ENCODE assay signal across 8 cellular contexts in genomic region chr12:4579305-4580097, GRCh38. TPM values are rescaled to one million over a fixed set of nuclear protein-coding genes. Genes with fewer than 3 reads are reported as not detected.
DNase-seq lines count a peak whose midpoint lies in the region; ATAC-seq, FAIRE-seq and TF ChIP-seq lines count a peak whose summit lies in the region.

No MANE protein-coding gene starts in this region.

- H3K4me3 ChIP-seq in A673 (ENCODE audit: low read depth, low read length, poor library complexity, severe bottlenecking) = no peak overlapping the region

- TF ChIP-seq CTCF in A673 (conservative IDR thresholded peaks at IDR 0.05; ENCODE audit: low read depth, low read length) = 0 out of 2 replicates have a peak, but pooled peaks have one; percentile 17

- no peaks in the 10 kb centered on the region for H3K9me3 ChIP-seq in A673 (ENCODE audit: low read depth, low read length, poor library complexity, severe bottlenecking)

- no peaks in the 10 kb centered on the region for H3K9me3 Mint-ChIP-seq in effector memory CD8-positive, alpha-beta T cell

- POLR2A ChIA-PET in A673 (lab: Charles Lee; ENCODE audit: low non-redundant PET) = no interaction called here

- H3K4me1 Mint-ChIP-seq in effector memory CD8-positive, alpha-beta T cell (ENCODE audit: low read depth in 2 of 2) = no peaks in the 10 kb centered on the region

- no peak for TF ChIP-seq POLR2A in GM12891 (IDR thresholded peaks at IDR 0.05; ENCODE audit: low read depth, low read length)

- H3K27ac Mint-ChIP-seq in effector memory CD8-positive, alpha-beta T cell = no peak overlapping the region

- DNase-seq in A673 (ENCODE audit: low spot score) (peak; percentile 46), GM12891 (ENCODE audit: insufficient read length, low spot score) (no peak), OCI-M1 (lab: John Stamatoyannopoulos, UW) (peak; percentile 72), fibroblast of peridontal ligament (ENCODE audit: extremely low read depth) (peak; percentile 30), activated gamma-delta T cell treated with Interleukin-2 at 50 U/mL for 16 hours (no peak)
- DNase-seq in effector memory CD8-positive, alpha-beta T cell = no peak
- no peak for DNase-seq in activated T-cell treated with anti-CD3 and anti-CD28 coated beads, Interleukin-2, amount 50 U/mL, for 48 hours

- no TSS peak for BruUV-seq in A673 (replicated peaks; lab: Mats Ljungman, UMichigan)

- intact Hi-C loops in A673 (cut with micrococcal nuclease; ENCODE audit: unreplicated experiment) = loop anchor here (10.0 kb wide), 1 partner anchor 175 kb away; no protein-coding TSS in a partner anchor

- H3K36me3 ChIP-seq in A673 (ENCODE audit: insufficient read depth, low read length, poor library complexity, severe bottlenecking) = no peaks in the 10 kb centered on the region

- peaks cover 19% of the 10 kb centered on the region for H3K27me3 ChIP-seq in A673 (replicated peaks; ENCODE audit: insufficient read depth, low read depth, low read length, poor library complexity)

- H3K27me3 Mint-ChIP-seq in effector memory CD8-positive, alpha-beta T cell = peaks cover 15 to 45% of the 10 kb centered on the region in 2 donors

- CTCF ChIA-PET in A673 (lab: Charles Lee) = no interaction called here

- no peaks in the 10 kb centered on the region for H3K36me3 Mint-ChIP-seq in effector memory CD8-positive, alpha-beta T cell (ENCODE audit: insufficient read depth)

- H3K4me3 Mint-ChIP-seq in effector memory CD8-positive, alpha-beta T cell = no peak overlapping the region

- ATAC-seq in effector memory CD8-positive, alpha-beta T cell (replicated peaks) = no peak
- no peak for ATAC-seq in GM19397 (IDR thresholded peaks at IDR 0.05; ENCODE audit: unreplicated experiment)

- H3K4me1 ChIP-seq in A673 (ENCODE audit: insufficient read depth, low read length, poor library complexity, severe bottlenecking) = no peaks in the 10 kb centered on the region

- peak; percentile 83 for FAIRE-seq in GM12891 (lab: Jason Lieb, UNC)

- no peak overlapping the region for H3K27ac ChIP-seq in A673 (ENCODE audit: low read depth, low read length, poor library complexity, severe bottlenecking)

TF ChIP-seq in GM12891, 5 proteins besides CTCF, POLR2A, EP300 and RAD21:
- TF ChIP-seq PAX5 (IDR thresholded peaks at IDR 0.05; ENCODE audit: insufficient read depth, low read length, severe bottlenecking) (no peak), TAF1 (IDR thresholded peaks at IDR 0.05; ENCODE audit: low read depth, low read length) (no peak), POLR2AphosphoS5 (IDR thresholded peaks at IDR 0.05; ENCODE audit: low read depth, low read length) (no peak), SPI1 (IDR thresholded peaks at IDR 0.05; ENCODE audit: low read depth, low read length) (no peak), POU2F2 (IDR thresholded peaks at IDR 0.05; ENCODE audit: low read depth, low read length) (no peak)

RNA-seq across cellular contexts. Expression of gene DYRK4, which starts 17.5 kb away (rescaled TPM):
- 23.7 and 30.8 TPM in 2 replicates for total RNA-seq in A673 (2021)
- 33.6 TPM for polyA plus RNA-seq in GM12891 (2012; ENCODE audit: low read depth, missing spikeins)

RNA-seq across cellular contexts. Expression of gene RAD51AP1, which starts 40.8 kb away (rescaled TPM):
- total RNA-seq in A673 (2021) = 58.9 and 62.5 TPM in 2 replicates
- 25.9 TPM for polyA plus RNA-seq in GM12891 (2012; ENCODE audit: low read depth, missing spikeins)

Comparison
In these comparisons a context has a peak if more than half of its experiments do, and no peak if none do; other contexts are left out.
1. DNase-seq: peak in A673 (single experiment), OCI-M1 (single experiment) and fibroblast of peridontal ligament (single experiment); none in GM12891 (single experiment), effector memory CD8-positive, alpha-beta T cell (0 of 3), activated gamma-delta T cell treated with Interleukin-2 at 50 U/mL for 16 hours (single experiment) and activated T-cell treated with anti-CD3 and anti-CD28 coated beads, Interleukin-2, amount 50 U/mL, for 48 hours (0 of 2).